In genomic region chr7:13988011-13988410, GRCh38 we compare ENCODE assay signal across 12 cellular contexts. TPM values are rescaled to one million over a fixed set of nuclear protein-coding genes. Genes with fewer than 3 reads are reported as not detected.
DNase-seq lines count a peak whose midpoint lies in the region; TF ChIP-seq lines count a peak whose summit lies in the region.
"Had no signal": no experiment of that assay in that cellular context is flagged by ENCODE, and none has a peak within 500 bp of the region (broad histone marks: within the 10 kb centered on the region; RNA-seq: fewer than 3 reads in every experiment).

No MANE protein-coding gene starts in this region.

- no CpG with 5 or more reads among the region's 8 CpGs for whole genome bisulfite sequencing in iPS DF 6.9 (ENCODE audit: insufficient coverage, insufficient read length)
- WGBS in tibial nerve, 2 donors, result 27 to 34% methylated on average over 8 of the region's 8 CpGs

- H3K4me1 ChIP-seq in iPS DF 6.9 (ENCODE audit: control insufficient read depth, insufficient read depth, low read length), result peaks cover 2% of the 10 kb centered on the region; the same call in 1 of the 2 replicates
- peaks cover 0 to 17% (median under 1%) of the 10 kb centered on the region in 4 donors for H3K4me1 ChIP-seq in tibial nerve

- no peak overlapping the region for H3K4me3 Mint-ChIP-seq in CD14-positive monocyte
- H3K4me3 Mint-ChIP-seq: activated naive CD8-positive, alpha-beta T cell treated with anti-CD3 and anti-CD28 coated beads for 36 hours; CD4-positive, CD25-positive, alpha-beta regulatory T cell had no signal

- in situ Hi-C loops in astrocyte of the cerebellum (cut with HindIII; ENCODE audit: low sequenced_read_pairs), result no loop called here

- intact Hi-C loops in CD14-positive monocyte (cut with micrococcal nuclease), result no loop called here

- peak; percentile 5 for DNase-seq in NCI-H82 (lab: John Stamatoyannopoulos, UW)
- DNase-seq in NCI-H82 treated with DMSO at 0.1 percent for 48 hours (lab: John Stamatoyannopoulos, UW; ENCODE audit: unreplicated experiment), result no peak
- no peak for DNase-seq in astrocyte of the cerebellum (ENCODE audit: low read depth)
- no peak for DNase-seq in iPS DF 6.9 (ENCODE audit: low read depth, low spot score)
- no peak for DNase-seq in tibial nerve (ENCODE audit: low spot score in 2 of 2)
- no peak for DNase-seq in NOMO-1 treated with DMSO at 0.1 percent for 48 hours (lab: John Stamatoyannopoulos, UW; ENCODE audit: unreplicated experiment)
- DNase-seq in NK-92 (lab: John Stamatoyannopoulos, UW; ENCODE audit: unreplicated experiment), result no peak
- no peak for DNase-seq in CD14-positive monocyte (ENCODE audit: low spot score)
- DNase-seq: activated naive CD8-positive, alpha-beta T cell treated with anti-CD3 and anti-CD28 coated beads for 36 hours; CD4-positive, CD25-positive, alpha-beta regulatory T cell; NCI-H1417 treated with DMSO at 0.1 percent for 48 hours; stimulated activated CD4-positive, alpha-beta T cell treated with anti-CD3 and anti-CD28 coated beads, Interleukin-15, amount 100 ng/mL, for 24 hours had no signal

- H3K36me3 ChIP-seq in iPS DF 6.9 (ENCODE audit: control insufficient read depth, insufficient read depth, low read length), result no peaks in the 10 kb centered on the region
- no peaks in the 10 kb centered on the region for H3K36me3 ChIP-seq in tibial nerve

- H3K9me3 ChIP-seq in iPS DF 6.9 (ENCODE audit: control insufficient read depth, insufficient read depth, low read length) (no peaks in the 10 kb centered on the region), tibial nerve (no peaks in the 10 kb centered on the region)

- H3K4me3 ChIP-seq in astrocyte of the cerebellum (ENCODE audit: low read depth, low read length) (peak overlapping the region; percentile 73), iPS DF 6.9 (ENCODE audit: low read length) (peak overlapping the region; percentile 46; the same call in 1 of the 2 replicates), tibial nerve (peak overlapping the region in 3 of 4 donors; percentile 57 to 73 (median 69))

- no peak for TF ChIP-seq POLR2A in tibial nerve (IDR thresholded peaks at IDR 0.05)

- H3K27me3 ChIP-seq in iPS DF 6.9 (ENCODE audit: control insufficient read depth, insufficient read depth, low read length), result no peaks in the 10 kb centered on the region
- no peaks in the 10 kb centered on the region for H3K27me3 ChIP-seq in tibial nerve

- H3K9me3 Mint-ChIP-seq in CD14-positive monocyte, result no peaks in the 10 kb centered on the region
- H3K9me3 Mint-ChIP-seq: activated naive CD8-positive, alpha-beta T cell treated with anti-CD3 and anti-CD28 coated beads for 36 hours; CD4-positive, CD25-positive, alpha-beta regulatory T cell had no signal

- TF ChIP-seq EP300 in tibial nerve (IDR thresholded peaks at IDR 0.05), result no peak

- peaks cover 5 to 13% (median 11%) of the 10 kb centered on the region in 3 donors for H3K27me3 Mint-ChIP-seq in CD14-positive monocyte (ENCODE audit: low read depth in 3 of 3)

- TF ChIP-seq CTCF in astrocyte of the cerebellum (IDR thresholded peaks at IDR 0.05; ENCODE audit: low read depth, low read length, missing control alignments), result no peak
- TF ChIP-seq CTCF in tibial nerve (IDR thresholded peaks at IDR 0.05), result no peak
- no peak for TF ChIP-seq CTCF in CD14-positive monocyte (IDR thresholded peaks at IDR 0.05)

- H3K27ac ChIP-seq in iPS DF 6.9 (ENCODE audit: low read length) (no peak overlapping the region), tibial nerve (peak overlapping the region in 2 of 4 donors; percentile 94 to 96)

- H3K4me1 Mint-ChIP-seq in CD14-positive monocyte, result no peaks in the 10 kb centered on the region
- H3K4me1 Mint-ChIP-seq: CD4-positive, CD25-positive, alpha-beta regulatory T cell had no signal

- H3K36me3 Mint-ChIP-seq in CD14-positive monocyte, result no peaks in the 10 kb centered on the region
- H3K36me3 Mint-ChIP-seq: activated naive CD8-positive, alpha-beta T cell treated with anti-CD3 and anti-CD28 coated beads for 36 hours; CD4-positive, CD25-positive, alpha-beta regulatory T cell had no signal

- no peak overlapping the region for H3K27ac Mint-ChIP-seq in CD14-positive monocyte
- H3K27ac Mint-ChIP-seq: activated naive CD8-positive, alpha-beta T cell treated with anti-CD3 and anti-CD28 coated beads for 36 hours; CD4-positive, CD25-positive, alpha-beta regulatory T cell had no signal

RNA-seq across cellular contexts. Expression of gene ETV1, which starts 1.5 kb away (rescaled TPM):
- total RNA-seq in tibial nerve, result 10 to 100 TPM in 3 of 4 donors, 1 to 10 TPM in 1; 8.4 to 13.3 (median 10.5) TPM
- not detected for polyA plus RNA-seq in CD14-positive monocyte
